Comparison of ENCODE assay signal across 1 cellular context in the genomic region with DNA sequence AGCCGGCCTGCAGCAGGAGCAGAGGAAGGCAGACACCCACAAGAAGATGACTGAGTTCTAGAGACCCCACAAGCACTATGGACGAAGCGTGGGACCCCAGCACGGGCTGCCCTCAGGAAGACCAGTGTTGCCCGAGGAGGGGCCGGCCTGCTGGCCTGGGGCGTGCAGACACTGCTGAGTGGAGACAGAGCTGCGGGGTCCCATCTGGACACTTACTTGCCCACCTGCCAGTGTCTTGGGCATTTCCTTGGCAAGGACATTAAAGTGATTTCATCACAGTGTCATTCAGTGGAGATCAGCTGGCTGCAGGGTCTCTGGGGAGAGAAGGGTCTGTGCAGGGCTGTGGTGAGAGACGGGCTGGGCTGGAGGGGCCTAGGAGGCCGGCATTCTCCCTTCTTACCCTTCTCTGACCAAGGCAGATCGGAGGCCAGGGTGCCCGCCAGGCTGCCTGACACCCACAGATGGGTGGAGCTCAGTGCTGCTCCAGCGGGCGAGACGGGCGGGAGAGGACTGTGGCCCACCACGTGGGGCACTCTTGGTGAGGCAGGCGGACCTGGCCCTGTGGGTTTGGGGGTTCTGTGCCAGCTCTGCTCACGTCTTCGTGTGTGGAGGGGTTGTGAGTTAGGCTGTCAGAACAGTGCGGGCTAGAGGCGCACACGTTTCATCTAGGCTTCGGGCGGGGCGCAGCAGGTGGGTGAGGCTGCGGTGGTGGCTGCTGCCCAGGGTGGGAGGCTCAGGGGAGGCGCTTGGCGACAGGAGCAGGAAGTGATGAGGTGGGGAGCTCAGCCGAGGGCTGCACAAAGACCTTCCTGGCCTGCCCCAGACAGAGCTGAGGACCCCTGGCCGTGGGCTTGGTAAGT.
TF ChIP-seq lines count a peak whose summit lies in the region.

A gene with protein sequence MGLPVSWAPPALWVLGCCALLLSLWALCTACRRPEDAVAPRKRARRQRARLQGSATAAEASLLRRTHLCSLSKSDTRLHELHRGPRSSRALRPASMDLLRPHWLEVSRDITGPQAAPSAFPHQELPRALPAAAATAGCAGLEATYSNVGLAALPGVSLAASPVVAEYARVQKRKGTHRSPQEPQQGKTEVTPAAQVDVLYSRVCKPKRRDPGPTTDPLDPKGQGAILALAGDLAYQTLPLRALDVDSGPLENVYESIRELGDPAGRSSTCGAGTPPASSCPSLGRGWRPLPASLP (plus strand): TSS at position 806 of the 860 bp plus-strand sequence. CDS start 886 bp downstream, outside the sequence.

TF ChIP-seq in IMR-90, 13 proteins besides CTCF, POLR2A, EP300 and RAD21:
- TF ChIP-seq MAZ (IDR thresholded peaks at IDR 0.05; ENCODE audit: borderline replicate concordance, low read depth, low read length) (no peak), RCOR1 (IDR thresholded peaks at IDR 0.05; ENCODE audit: insufficient replicate concordance, low read length) (no peak), NFE2L2 (IDR thresholded peaks at IDR 0.05; ENCODE audit: low read depth, low read length) (no peak), SMC3 (IDR thresholded peaks at IDR 0.05; ENCODE audit: low read depth, low read length) (no peak), CEBPB (IDR thresholded peaks at IDR 0.05; ENCODE audit: low read depth, low read length) (no peak), FOS (IDR thresholded peaks at IDR 0.05; ENCODE audit: low read depth, low read length) (no peak), BHLHE40 (IDR thresholded peaks at IDR 0.05; ENCODE audit: low read depth, low read length) (no peak), MXI1 (IDR thresholded peaks at IDR 0.05; ENCODE audit: borderline replicate concordance, low read depth, low read length) (no peak), CHD1 (IDR thresholded peaks at IDR 0.05; ENCODE audit: low read depth, low read length) (no peak), MAFK (IDR thresholded peaks at IDR 0.05; ENCODE audit: low read depth, low read length) (no peak), RFX5 (IDR thresholded peaks at IDR 0.05; ENCODE audit: low read depth, low read length) (no peak)
- TF ChIP-seq, protein P1, sequence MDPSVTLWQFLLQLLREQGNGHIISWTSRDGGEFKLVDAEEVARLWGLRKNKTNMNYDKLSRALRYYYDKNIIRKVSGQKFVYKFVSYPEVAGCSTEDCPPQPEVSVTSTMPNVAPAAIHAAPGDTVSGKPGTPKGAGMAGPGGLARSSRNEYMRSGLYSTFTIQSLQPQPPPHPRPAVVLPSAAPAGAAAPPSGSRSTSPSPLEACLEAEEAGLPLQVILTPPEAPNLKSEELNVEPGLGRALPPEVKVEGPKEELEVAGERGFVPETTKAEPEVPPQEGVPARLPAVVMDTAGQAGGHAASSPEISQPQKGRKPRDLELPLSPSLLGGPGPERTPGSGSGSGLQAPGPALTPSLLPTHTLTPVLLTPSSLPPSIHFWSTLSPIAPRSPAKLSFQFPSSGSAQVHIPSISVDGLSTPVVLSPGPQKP (IDR thresholded peaks at IDR 0.05; ENCODE audit: borderline replicate concordance, low read depth, low read length) = no peak
- TF ChIP-seq, protein P2, sequence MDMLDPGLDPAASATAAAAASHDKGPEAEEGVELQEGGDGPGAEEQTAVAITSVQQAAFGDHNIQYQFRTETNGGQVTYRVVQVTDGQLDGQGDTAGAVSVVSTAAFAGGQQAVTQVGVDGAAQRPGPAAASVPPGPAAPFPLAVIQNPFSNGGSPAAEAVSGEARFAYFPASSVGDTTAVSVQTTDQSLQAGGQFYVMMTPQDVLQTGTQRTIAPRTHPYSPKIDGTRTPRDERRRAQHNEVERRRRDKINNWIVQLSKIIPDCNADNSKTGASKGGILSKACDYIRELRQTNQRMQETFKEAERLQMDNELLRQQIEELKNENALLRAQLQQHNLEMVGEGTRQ (IDR thresholded peaks at IDR 0.05; ENCODE audit: low read depth, low read length) = no peak
